25 cellular contexts compared by ENCODE assay signal in genomic region chr13:112911285-112911701, GRCh38.
"Had no signal": no experiment of that assay in that cellular context is flagged by ENCODE, and none has a peak within 500 bp of the region (broad histone marks: within the 10 kb centered on the region; RNA-seq: fewer than 3 reads in every experiment).

No MANE protein-coding gene starts in this region.

- H3K27me3 Mint-ChIP-seq: activated CD8-positive, alpha-beta memory T cell treated with anti-CD3 and anti-CD28 coated beads, Interleukin-2, amount 10 ng/mL, durations not matched to agents 7 days and 5 days had no signal

- H3K4me3 ChIP-seq: cardiac muscle cell, K562, SK-N-MC had no signal

- H3K4me3 Mint-ChIP-seq: activated CD8-positive, alpha-beta memory T cell treated with anti-CD3 and anti-CD28 coated beads, Interleukin-2, amount 10 ng/mL, durations not matched to agents 7 days and 5 days; activated CD8-positive, alpha-beta T cell treated with anti-CD3 and anti-CD28 coated beads, Interleukin-2, amount 10 ng/mL, durations not matched to agents 7 days and 5 days; activated naive CD4-positive, alpha-beta T cell treated with anti-CD3 and anti-CD28 coated beads, Interleukin-2, amount 10 ng/mL, durations not matched to agents 7 days and 5 days; activated naive CD8-positive, alpha-beta T cell treated with anti-CD3 and anti-CD28 coated beads for 36 hours; activated T-cell treated with anti-CD3 and anti-CD28 coated beads, Interleukin-2, amount 50 U/mL, for 24 hours had no signal

- H3K36me3 Mint-ChIP-seq: activated CD8-positive, alpha-beta memory T cell treated with anti-CD3 and anti-CD28 coated beads, Interleukin-2, amount 10 ng/mL, durations not matched to agents 7 days and 5 days; activated naive CD4-positive, alpha-beta T cell treated with anti-CD3 and anti-CD28 coated beads, Interleukin-2, amount 10 ng/mL, durations not matched to agents 7 days and 5 days; activated naive CD8-positive, alpha-beta T cell treated with anti-CD3 and anti-CD28 coated beads for 36 hours had no signal

- DNase-seq: activated CD4-positive, alpha-beta T cell treated with anti-CD3 and anti-CD28 coated beads for 48 hours; activated CD4-positive, alpha-beta T cell treated with anti-CD3 and anti-CD28 coated beads, Interleukin-2, amount 50 U/mL, for 4 hours; activated CD8-positive, alpha-beta memory T cell treated with anti-CD3 and anti-CD28 coated beads, Interleukin-2, amount 10 ng/mL, durations not matched to agents 7 days and 5 days; activated CD8-positive, alpha-beta T cell treated with anti-CD3 and anti-CD28 coated beads, Interleukin-2, amount 10 ng/mL, durations not matched to agents 7 days and 5 days; activated effector memory CD4-positive, alpha-beta T cell treated with anti-CD3 and anti-CD28 coated beads, Interleukin-2, amount 50 U/mL, for 16 hours; activated naive CD4-positive, alpha-beta T cell treated with anti-CD3 and anti-CD28 coated beads, Interleukin-2, amount 10 ng/mL, durations not matched to agents 7 days and 5 days; activated naive CD8-positive, alpha-beta T cell treated with anti-CD3 and anti-CD28 coated beads for 36 hours; activated T-cell treated with anti-CD3 and anti-CD28 coated beads, Interleukin-2, amount 50 U/mL, for 24 hours; brain microvascular endothelial cell; Karpas-422; MM.1S; NCI-H1105; NCI-H1436; NCI-H1694 treated with DMSO at 0.1 percent for 48 hours; NCI-H2029 treated with DMSO at 0.1 percent for 48 hours; NCI-H345; NCI-H510A; NCI-H526 treated with DMSO at 0.1 percent for 48 hours; NCI-H82; T-helper 1 cell had no signal

- FAIRE-seq: K562 had no signal

- H3K4me1 Mint-ChIP-seq: activated CD8-positive, alpha-beta memory T cell treated with anti-CD3 and anti-CD28 coated beads, Interleukin-2, amount 10 ng/mL, durations not matched to agents 7 days and 5 days; activated naive CD4-positive, alpha-beta T cell treated with anti-CD3 and anti-CD28 coated beads, Interleukin-2, amount 10 ng/mL, durations not matched to agents 7 days and 5 days; activated naive CD8-positive, alpha-beta T cell treated with anti-CD3 and anti-CD28 coated beads for 36 hours had no signal

- H3K27ac ChIP-seq: brain microvascular endothelial cell, cardiac muscle cell, SK-N-MC, VCaP had no signal

- H3K9me3 Mint-ChIP-seq: activated naive CD4-positive, alpha-beta T cell treated with anti-CD3 and anti-CD28 coated beads, Interleukin-2, amount 10 ng/mL, durations not matched to agents 7 days and 5 days; activated naive CD8-positive, alpha-beta T cell treated with anti-CD3 and anti-CD28 coated beads for 36 hours; activated T-cell treated with anti-CD3 and anti-CD28 coated beads, Interleukin-2, amount 50 U/mL, for 24 hours had no signal

- H3K27ac Mint-ChIP-seq: activated CD8-positive, alpha-beta memory T cell treated with anti-CD3 and anti-CD28 coated beads, Interleukin-2, amount 10 ng/mL, durations not matched to agents 7 days and 5 days; activated CD8-positive, alpha-beta T cell treated with anti-CD3 and anti-CD28 coated beads, Interleukin-2, amount 10 ng/mL, durations not matched to agents 7 days and 5 days; activated naive CD4-positive, alpha-beta T cell treated with anti-CD3 and anti-CD28 coated beads, Interleukin-2, amount 10 ng/mL, durations not matched to agents 7 days and 5 days; activated naive CD8-positive, alpha-beta T cell treated with anti-CD3 and anti-CD28 coated beads for 36 hours; activated T-cell treated with anti-CD3 and anti-CD28 coated beads, Interleukin-2, amount 50 U/mL, for 24 hours had no signal

- ATAC-seq: activated CD8-positive, alpha-beta memory T cell treated with anti-CD3 and anti-CD28 coated beads, Interleukin-2, amount 10 ng/mL, durations not matched to agents 7 days and 5 days; activated CD8-positive, alpha-beta T cell treated with anti-CD3 and anti-CD28 coated beads, Interleukin-2, amount 10 ng/mL, durations not matched to agents 7 days and 5 days; K562; Right ventricle myocardium inferior had no signal

- H3K27me3 ChIP-seq: cardiac muscle cell had no signal

- H3K36me3 ChIP-seq: brain microvascular endothelial cell, cardiac muscle cell had no signal
